17 cellular contexts compared by ENCODE assay signal in the genomic region with DNA sequence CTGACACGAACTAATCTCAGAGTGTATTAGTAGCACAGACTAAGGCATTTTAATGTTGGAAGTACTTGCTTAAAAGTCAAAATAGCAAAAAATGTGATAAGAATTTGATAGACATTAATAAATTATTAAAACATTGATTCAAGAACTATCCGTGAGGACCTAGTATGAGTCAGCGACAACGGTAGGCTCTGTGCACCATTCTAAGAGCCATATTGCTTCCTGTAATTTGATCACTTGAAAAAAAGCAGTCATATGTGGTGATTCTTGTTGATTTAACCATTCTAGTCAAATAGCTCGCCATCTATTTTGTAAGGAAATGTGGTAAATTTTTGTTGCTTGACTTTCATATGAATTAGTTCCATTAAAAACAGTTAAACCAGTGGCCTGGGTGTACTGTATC.
DNase-seq lines count a peak whose midpoint lies in the region; TF ChIP-seq lines count a peak whose summit lies in the region.
"Had no signal": no experiment of that assay in that cellular context is flagged by ENCODE, and none has a peak within 500 bp of the region (broad histone marks: within the 10 kb centered on the region; RNA-seq: fewer than 3 reads in every experiment).

No MANE protein-coding gene starts in this region.

- no peaks in the 10 kb centered on the region for H3K27me3 ChIP-seq in brain microvascular endothelial cell (replicated peaks)

- H3K4me3 ChIP-seq in brain microvascular endothelial cell (ENCODE audit: low read depth, low read length): no peak overlapping the region

- H3K27ac Mint-ChIP-seq in endothelial cell (ENCODE audit: unreplicated experiment): no peak overlapping the region
- H3K27ac Mint-ChIP-seq: T-helper 2 cell treated with Interferon-gamma antibody and Interleukin-4, amounts not matched to agents 5 μg/mL and 100 μg/mL, for 36 hours had no signal

- in situ Hi-C loops in brain microvascular endothelial cell (cut with HindIII; ENCODE audit: low pct_ligation_motif_present, low sequenced_read_pairs): no loop called here

- H3K4me1 Mint-ChIP-seq in endothelial cell (ENCODE audit: unreplicated experiment): no peaks in the 10 kb centered on the region

- H3K27ac ChIP-seq in brain microvascular endothelial cell: no peak overlapping the region
- H3K27ac ChIP-seq: C4-2B had no signal

- peaks cover under 1% of the 10 kb centered on the region for H3K36me3 Mint-ChIP-seq in endothelial cell (ENCODE audit: low read depth, unreplicated experiment)

- no peaks in the 10 kb centered on the region for H3K9me3 Mint-ChIP-seq in endothelial cell (ENCODE audit: unreplicated experiment)

- TF ChIP-seq CTCF in brain microvascular endothelial cell (IDR thresholded peaks at IDR 0.05; ENCODE audit: low read depth, low read length, missing control alignments) (no peak), endothelial cell (IDR thresholded peaks at IDR 0.05; ENCODE audit: unreplicated experiment) (no peak)

- no peak overlapping the region for H3K4me3 Mint-ChIP-seq in endothelial cell (ENCODE audit: unreplicated experiment)
- H3K4me3 Mint-ChIP-seq: T-helper 2 cell treated with Interferon-gamma antibody and Interleukin-4, amounts not matched to agents 5 μg/mL and 100 μg/mL, for 36 hours had no signal

- DNase-seq in NCI-H146 (lab: John Stamatoyannopoulos, UW): peak; percentile 10
- no peak for DNase-seq in NCI-H146 treated with DMSO at 0.1 percent for 48 hours (lab: John Stamatoyannopoulos, UW; ENCODE audit: unreplicated experiment)
- DNase-seq in Daoy (ENCODE audit: low read depth): peak; percentile 64
- peak; percentile 40 to 80 for DNase-seq in NCI-H524 (lab: John Stamatoyannopoulos, UW)
- DNase-seq in brain microvascular endothelial cell: peak; percentile 60
- no peak for DNase-seq in NCI-H128 (lab: John Stamatoyannopoulos, UW; ENCODE audit: unreplicated experiment)
- no peak for DNase-seq in endothelial cell (ENCODE audit: low spot score)
- DNase-seq in DMS114 treated with DMSO at 0.1 percent for 48 hours (lab: John Stamatoyannopoulos, UW; ENCODE audit: unreplicated experiment): no peak
- DNase-seq: 8988T, H7, Karpas-422, MV-4-11, NCI-H1694 treated with DMSO at 0.1 percent for 48 hours, NCI-H82, SIG-M5 had no signal

- no peaks in the 10 kb centered on the region for H3K27me3 Mint-ChIP-seq in endothelial cell (ENCODE audit: unreplicated experiment)

- H3K36me3 ChIP-seq in brain microvascular endothelial cell (replicated peaks): no peaks in the 10 kb centered on the region

Comparison
In these comparisons a context has a peak if more than half of its experiments do, and no peak if none do; other contexts are left out.
1. DNase-seq: peak in NCI-H146 (single experiment), Daoy (single experiment), NCI-H524 (2 of 2) and brain microvascular endothelial cell (single experiment); none in NCI-H146 treated with DMSO at 0.1 percent for 48 hours (single experiment), NCI-H128 (single experiment), endothelial cell (single experiment) and DMS114 treated with DMSO at 0.1 percent for 48 hours (single experiment).